ENCODE assay signal across 28 cellular contexts in the genomic region with DNA sequence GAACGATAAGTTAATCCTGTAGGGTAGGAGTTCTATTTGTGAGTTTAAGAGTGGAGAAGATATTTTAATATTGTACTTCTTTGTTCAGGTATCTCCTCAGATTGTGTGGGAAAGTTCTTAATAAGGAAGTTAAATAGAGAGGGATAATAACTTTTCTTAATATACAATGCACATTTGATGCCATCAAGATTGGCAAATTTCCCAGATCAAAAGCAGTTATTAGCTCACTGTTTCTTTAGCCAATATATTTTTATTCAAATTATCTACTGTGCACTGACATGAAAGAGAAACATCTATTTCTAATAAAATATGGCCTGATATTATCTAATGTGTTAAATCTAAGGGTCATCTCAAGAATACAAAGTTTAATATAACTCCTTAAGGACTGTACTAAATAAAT.
"Had no signal": no experiment of that assay in that cellular context is flagged by ENCODE, and none has a peak within 500 bp of the region (broad histone marks: within the 10 kb centered on the region; RNA-seq: fewer than 3 reads in every experiment).

No MANE protein-coding gene starts in this region.

- H3K4me3 Mint-ChIP-seq: dendritic cell treated with granulocyte-macrophage colony-stimulating factor and Interleukin-4, amounts not matched to agents 40 ng/mL and 50 ng/mL, for 4 days; effector memory CD8-positive, alpha-beta T cell; endodermal cell had no signal

- H3K27ac ChIP-seq: colonic mucosa, coronary artery, dorsolateral prefrontal cortex, epithelial cell of prostate, esophagus muscularis mucosa, esophagus squamous epithelium, foreskin keratinocyte, gastrocnemius medialis, gastroesophageal sphincter, heart left ventricle, heart right ventricle had no signal

- DNase-seq: colonic mucosa; cortex of kidney; dermis blood vessel endothelial cell; dorsolateral prefrontal cortex; effector CD4-positive, alpha-beta T cell; effector CD8-positive, alpha-beta T cell; effector memory CD4-positive, alpha-beta T cell; effector memory CD8-positive, alpha-beta T cell; endodermal cell; erythroblast; esophagus squamous epithelium; foreskin fibroblast; foreskin keratinocyte; foreskin melanocyte; gastrocnemius medialis; glutamatergic neuron; head of caudate nucleus; heart left ventricle; heart right ventricle had no signal

- H3K27me3 Mint-ChIP-seq: dendritic cell treated with granulocyte-macrophage colony-stimulating factor and Interleukin-4, amounts not matched to agents 40 ng/mL and 50 ng/mL, for 4 days; effector memory CD8-positive, alpha-beta T cell had no signal

- FAIRE-seq: colon, endometrium, endothelial cell of umbilical vein, frontal cortex had no signal

- H3K9me3 Mint-ChIP-seq: endodermal cell had no signal

- H3K4me3 ChIP-seq: colonic mucosa, coronary artery, dorsolateral prefrontal cortex, esophagus muscularis mucosa, esophagus squamous epithelium, gastrocnemius medialis, gastroesophageal sphincter, heart left ventricle, heart right ventricle had no signal

- H3K27ac Mint-ChIP-seq: dendritic cell treated with granulocyte-macrophage colony-stimulating factor and Interleukin-4, amounts not matched to agents 40 ng/mL and 50 ng/mL, for 4 days; effector memory CD8-positive, alpha-beta T cell; endodermal cell had no signal

- H3K4me1 Mint-ChIP-seq: endodermal cell had no signal
